ENCODE assay signal across 8 cellular contexts in the genomic region with DNA sequence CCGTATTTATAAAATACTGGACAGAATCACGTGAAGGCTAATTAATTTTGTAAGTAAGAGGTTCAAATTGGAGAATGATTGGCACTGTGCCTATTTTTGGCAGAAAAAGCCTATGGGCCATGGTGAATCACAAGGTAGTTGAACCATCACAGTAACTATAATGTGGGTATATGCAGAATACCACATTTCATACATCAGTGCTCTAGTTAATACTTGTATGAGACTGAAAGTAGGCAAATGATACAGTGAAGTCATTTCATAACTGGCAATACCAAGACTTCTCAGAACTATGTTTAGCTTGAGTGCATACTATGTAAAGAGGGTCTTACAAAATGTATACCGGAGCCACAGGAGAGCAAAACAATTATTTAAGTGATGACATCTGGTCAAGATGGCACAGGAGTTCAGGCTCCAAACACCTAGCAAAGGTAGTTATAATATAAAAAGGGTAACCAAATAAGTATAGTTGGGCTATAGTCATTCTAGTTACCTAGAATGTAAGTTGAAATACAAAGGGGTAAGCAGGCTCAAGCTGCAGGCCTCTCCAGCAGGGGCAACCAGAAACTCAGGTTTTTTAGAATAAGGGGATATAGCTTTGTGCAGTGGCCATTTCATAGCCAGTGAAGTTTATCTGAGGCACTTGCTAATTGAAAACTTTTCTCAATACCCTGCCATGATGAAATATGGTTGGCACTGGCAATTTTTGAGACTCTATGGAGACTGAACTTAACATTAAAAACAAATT.
A peak's percentile ranks its signal among the peaks of the same experiment; 100 is the strongest.
DNase-seq lines count a peak whose midpoint lies in the region; ATAC-seq and TF ChIP-seq lines count a peak whose summit lies in the region.
"Had no signal": no experiment of that assay in that cellular context is flagged by ENCODE, and none has a peak within 500 bp of the region (broad histone marks: within the 10 kb centered on the region; RNA-seq: fewer than 3 reads in every experiment).

No MANE protein-coding gene starts in this region.

- TF ChIP-seq CTCF in neutrophil (IDR thresholded peaks at IDR 0.05), result no peak

- ATAC-seq in GM18909 (IDR thresholded peaks at IDR 0.05; ENCODE audit: poor library complexity, unreplicated experiment), result peak; percentile 94
- ATAC-seq in GM21825 (IDR thresholded peaks at IDR 0.05; ENCODE audit: unreplicated experiment), result peak; percentile 90
- peak; percentile 93 for ATAC-seq in HG03521 (IDR thresholded peaks at IDR 0.05; ENCODE audit: unreplicated experiment)

- peak overlapping the region; percentile 37 for H3K27ac ChIP-seq in neutrophil

- no peaks in the 10 kb centered on the region for H3K9me3 ChIP-seq in neutrophil

- peaks cover under 1% of the 10 kb centered on the region for H3K36me3 ChIP-seq in neutrophil

- peaks cover 9 to 26% of the 10 kb centered on the region in 2 experiments for H3K4me1 ChIP-seq in neutrophil (ENCODE audit: control insufficient read depth in 1 of 2, insufficient read depth in 1 of 2, low read depth in 1 of 2, low read length in 1 of 2)

- H3K27me3 ChIP-seq in neutrophil, result no peaks in the 10 kb centered on the region

- no peak for DNase-seq in activated gamma-delta T cell treated with Interleukin-2 at 50 U/mL for 16 hours
- no peak for DNase-seq in NCI-H2107 (lab: John Stamatoyannopoulos, UW)
- DNase-seq in middle frontal gyrus (ENCODE audit: extremely low spot score, low spot score), result no peak
- DNase-seq: NCI-H1417 had no signal

- no peak overlapping the region for H3K4me3 ChIP-seq in neutrophil (ENCODE audit: low read depth in 1 of 2, low read length in 1 of 2)
